In the genomic region with DNA sequence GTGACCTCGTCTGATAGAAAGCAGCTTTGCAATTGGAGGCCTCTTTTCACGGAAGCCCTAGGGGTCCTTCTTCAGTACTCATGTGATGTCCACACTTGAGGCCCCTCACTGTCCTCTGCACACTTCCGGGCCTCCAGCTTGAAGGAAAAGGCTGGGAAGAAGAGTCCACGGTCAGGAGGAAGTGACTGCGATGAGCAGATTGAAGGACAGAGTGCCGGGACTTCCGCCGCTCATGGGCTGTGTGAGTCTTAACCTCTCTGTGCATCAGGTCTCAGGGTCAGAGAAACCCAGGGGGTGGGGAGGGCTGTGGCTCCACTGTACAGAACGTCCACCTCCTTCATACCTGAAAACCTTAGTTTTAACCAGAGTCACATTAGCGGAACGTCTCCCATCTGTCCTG, we compare ENCODE assay signal across 8 cellular contexts.
"Had no signal": no experiment of that assay in that cellular context is flagged by ENCODE, and none has a peak within 500 bp of the region (broad histone marks: within the 10 kb centered on the region; RNA-seq: fewer than 3 reads in every experiment).

No MANE protein-coding gene starts in this region.

- H2AFZ ChIP-seq: GM23338 had no signal

- H3K27ac ChIP-seq: HL-60 had no signal

- H3K4me3 ChIP-seq: GM23338 had no signal

- DNase-seq: H9, HCEC 1CT, IMR-90, KBM-7 had no signal

- FAIRE-seq: H1, H54 had no signal

- H3K4me2 ChIP-seq: GM23338 had no signal

- ATAC-seq: GM23338 had no signal
